In genomic region chr16:4385066-4385788, GRCh38 we compare ENCODE assay signal across 1 cellular context.
TF ChIP-seq lines count a peak whose summit lies in the region.

No MANE protein-coding gene starts in this region.

TF ChIP-seq in HepG2, 621 proteins besides CTCF, POLR2A, EP300 and RAD21 (continues in another document):
- TF ChIP-seq ZNF446 (CRISPR knock-in tag; IDR thresholded peaks at IDR 0.05) (no peak), MIXL1 (CRISPR knock-in tag; IDR thresholded peaks at IDR 0.05) (no peak), AHDC1 (CRISPR knock-in tag; IDR thresholded peaks at IDR 0.05; ENCODE audit: borderline replicate concordance) (no peak), THYN1 (CRISPR knock-in tag; IDR thresholded peaks at IDR 0.05; ENCODE audit: borderline replicate concordance, low read depth) (no peak), ZNF546 (CRISPR knock-in tag; conservative IDR thresholded peaks at IDR 0.05) (no peak), AGO2 (optimal IDR thresholded peaks at IDR 0.05; ENCODE audit: low read depth, low read length) (peak; percentile 63), THAP8 (CRISPR knock-in tag; IDR thresholded peaks at IDR 0.05; ENCODE audit: borderline replicate concordance) (no peak), RBM22 (optimal IDR thresholded peaks at IDR 0.05; ENCODE audit: low read length) (peak; percentile 59), SRSF1 (optimal IDR thresholded peaks at IDR 0.05; ENCODE audit: low read depth, low read length) (peak; percentile 39), ZNF296 (CRISPR knock-in tag; conservative IDR thresholded peaks at IDR 0.05) (no peak), ARNT (IDR thresholded peaks at IDR 0.05) (no peak), SMARCE1 (IDR thresholded peaks at IDR 0.05; ENCODE audit: borderline replicate concordance) (no peak), POLR2G (IDR thresholded peaks at IDR 0.05; ENCODE audit: low read depth, low read length) (peak; percentile 37), ZNF20 (CRISPR knock-in tag; IDR thresholded peaks at IDR 0.05) (no peak), SYNCRIP (IDR thresholded peaks at IDR 0.05; ENCODE audit: insufficient read depth, low read depth, low read length) (no peak), SOX5 (CRISPR knock-in tag; IDR thresholded peaks at IDR 0.05; ENCODE audit: borderline replicate concordance) (no peak), ZC3H13 (CRISPR knock-in tag; IDR thresholded peaks at IDR 0.05) (peak; percentile 60; the same call in 1 of the 2 replicates), ZNF652 (CRISPR knock-in tag; IDR thresholded peaks at IDR 0.05; ENCODE audit: borderline replicate concordance, low read depth) (no peak), ZNF678 (CRISPR knock-in tag; IDR thresholded peaks at IDR 0.05) (no peak), HNRNPH1 (optimal IDR thresholded peaks at IDR 0.05; ENCODE audit: low read depth, low read length) (peak; percentile 65), ZBTB43 (CRISPR knock-in tag; conservative IDR thresholded peaks at IDR 0.05) (no peak), ZNF687 (CRISPR knock-in tag; IDR thresholded peaks at IDR 0.05) (0 out of 2 replicates have a peak, but pooled peaks have one; percentile 18), ZNF441 (CRISPR knock-in tag; IDR thresholded peaks at IDR 0.05; ENCODE audit: borderline replicate concordance) (no peak), ZSCAN22 (CRISPR knock-in tag; IDR thresholded peaks at IDR 0.05) (no peak), AGO1 (IDR thresholded peaks at IDR 0.05; ENCODE audit: low read depth, low read length, poor library complexity, severe bottlenecking) (peak; percentile 90), FOSL1 (CRISPR knock-in tag; IDR thresholded peaks at IDR 0.05; ENCODE audit: borderline replicate concordance) (no peak)
- TF ChIP-seq, protein P1, sequence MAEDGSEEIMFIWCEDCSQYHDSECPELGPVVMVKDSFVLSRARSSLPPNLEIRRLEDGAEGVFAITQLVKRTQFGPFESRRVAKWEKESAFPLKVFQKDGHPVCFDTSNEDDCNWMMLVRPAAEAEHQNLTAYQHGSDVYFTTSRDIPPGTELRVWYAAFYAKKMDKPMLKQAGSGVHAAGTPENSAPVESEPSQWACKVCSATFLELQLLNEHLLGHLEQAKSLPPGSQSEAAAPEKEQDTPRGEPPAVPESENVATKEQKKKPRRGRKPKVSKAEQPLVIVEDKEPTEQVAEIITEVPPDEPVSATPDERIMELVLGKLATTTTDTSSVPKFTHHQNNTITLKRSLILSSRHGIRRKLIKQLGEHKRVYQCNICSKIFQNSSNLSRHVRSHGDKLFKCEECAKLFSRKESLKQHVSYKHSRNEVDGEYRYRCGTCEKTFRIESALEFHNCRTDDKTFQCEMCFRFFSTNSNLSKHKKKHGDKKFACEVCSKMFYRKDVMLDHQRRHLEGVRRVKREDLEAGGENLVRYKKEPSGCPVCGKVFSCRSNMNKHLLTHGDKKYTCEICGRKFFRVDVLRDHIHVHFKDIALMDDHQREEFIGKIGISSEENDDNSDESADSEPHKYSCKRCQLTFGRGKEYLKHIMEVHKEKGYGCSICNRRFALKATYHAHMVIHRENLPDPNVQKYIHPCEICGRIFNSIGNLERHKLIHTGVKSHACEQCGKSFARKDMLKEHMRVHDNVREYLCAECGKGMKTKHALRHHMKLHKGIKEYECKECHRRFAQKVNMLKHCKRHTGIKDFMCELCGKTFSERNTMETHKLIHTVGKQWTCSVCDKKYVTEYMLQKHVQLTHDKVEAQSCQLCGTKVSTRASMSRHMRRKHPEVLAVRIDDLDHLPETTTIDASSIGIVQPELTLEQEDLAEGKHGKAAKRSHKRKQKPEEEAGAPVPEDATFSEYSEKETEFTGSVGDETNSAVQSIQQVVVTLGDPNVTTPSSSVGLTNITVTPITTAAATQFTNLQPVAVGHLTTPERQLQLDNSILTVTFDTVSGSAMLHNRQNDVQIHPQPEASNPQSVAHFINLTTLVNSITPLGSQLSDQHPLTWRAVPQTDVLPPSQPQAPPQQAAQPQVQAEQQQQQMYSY (CRISPR knock-in tag; IDR thresholded peaks at IDR 0.05): no peak
- TF ChIP-seq, protein P2, sequence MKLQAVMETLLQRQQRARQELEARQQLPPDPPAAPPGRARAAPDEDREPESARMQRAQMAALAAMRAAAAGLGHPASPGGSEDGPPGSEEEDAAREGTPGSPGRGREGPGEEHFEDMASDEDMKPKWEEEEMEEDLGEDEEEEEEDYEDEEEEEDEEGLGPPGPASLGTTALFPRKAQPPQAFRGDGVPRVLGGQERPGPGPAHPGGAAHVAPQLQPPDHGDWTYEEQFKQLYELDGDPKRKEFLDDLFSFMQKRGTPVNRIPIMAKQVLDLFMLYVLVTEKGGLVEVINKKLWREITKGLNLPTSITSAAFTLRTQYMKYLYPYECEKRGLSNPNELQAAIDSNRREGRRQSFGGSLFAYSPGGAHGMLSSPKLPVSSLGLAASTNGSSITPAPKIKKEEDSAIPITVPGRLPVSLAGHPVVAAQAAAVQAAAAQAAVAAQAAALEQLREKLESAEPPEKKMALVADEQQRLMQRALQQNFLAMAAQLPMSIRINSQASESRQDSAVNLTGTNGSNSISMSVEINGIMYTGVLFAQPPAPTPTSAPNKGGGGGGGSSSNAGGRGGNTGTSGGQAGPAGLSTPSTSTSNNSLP (IDR thresholded peaks at IDR 0.05; ENCODE audit: low read depth, low read length): no peak
- TF ChIP-seq, protein P3, sequence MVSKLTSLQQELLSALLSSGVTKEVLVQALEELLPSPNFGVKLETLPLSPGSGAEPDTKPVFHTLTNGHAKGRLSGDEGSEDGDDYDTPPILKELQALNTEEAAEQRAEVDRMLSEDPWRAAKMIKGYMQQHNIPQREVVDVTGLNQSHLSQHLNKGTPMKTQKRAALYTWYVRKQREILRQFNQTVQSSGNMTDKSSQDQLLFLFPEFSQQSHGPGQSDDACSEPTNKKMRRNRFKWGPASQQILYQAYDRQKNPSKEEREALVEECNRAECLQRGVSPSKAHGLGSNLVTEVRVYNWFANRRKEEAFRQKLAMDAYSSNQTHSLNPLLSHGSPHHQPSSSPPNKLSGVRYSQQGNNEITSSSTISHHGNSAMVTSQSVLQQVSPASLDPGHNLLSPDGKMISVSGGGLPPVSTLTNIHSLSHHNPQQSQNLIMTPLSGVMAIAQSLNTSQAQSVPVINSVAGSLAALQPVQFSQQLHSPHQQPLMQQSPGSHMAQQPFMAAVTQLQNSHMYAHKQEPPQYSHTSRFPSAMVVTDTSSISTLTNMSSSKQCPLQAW (CRISPR knock-in tag; IDR thresholded peaks at IDR 0.05): no peak
